9 cellular contexts compared by ENCODE assay signal in the genomic region with DNA sequence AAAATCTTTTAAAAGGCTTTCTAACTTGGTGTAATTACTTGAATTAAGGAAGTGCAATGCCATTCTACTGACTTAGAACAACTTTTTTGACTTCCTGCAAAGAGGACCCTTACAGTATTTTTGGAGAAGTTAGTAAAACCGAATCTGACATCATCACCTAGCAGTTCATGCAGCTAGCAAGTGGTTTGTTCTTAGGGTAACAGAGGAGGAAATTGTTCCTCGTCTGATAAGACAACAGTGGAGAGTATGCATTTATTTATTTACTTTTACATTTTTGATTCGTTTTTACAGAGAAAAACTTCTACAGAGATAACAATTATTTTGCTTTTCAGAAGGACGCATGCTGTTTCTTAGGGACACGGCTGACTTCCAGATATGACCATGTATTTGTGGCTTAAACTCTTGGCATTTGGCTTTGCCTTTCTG. TPM values are rescaled to one million over a fixed set of nuclear protein-coding genes. Genes with fewer than 3 reads are reported as not detected.
A peak's percentile ranks its signal among the peaks of the same experiment; 100 is the strongest.
DNase-seq lines count a peak whose midpoint lies in the region; ATAC-seq, FAIRE-seq and TF ChIP-seq lines count a peak whose summit lies in the region.
"Had no signal": no experiment of that assay in that cellular context is flagged by ENCODE, and none has a peak within 500 bp of the region (broad histone marks: within the 10 kb centered on the region; RNA-seq: fewer than 3 reads in every experiment).

A gene with protein sequence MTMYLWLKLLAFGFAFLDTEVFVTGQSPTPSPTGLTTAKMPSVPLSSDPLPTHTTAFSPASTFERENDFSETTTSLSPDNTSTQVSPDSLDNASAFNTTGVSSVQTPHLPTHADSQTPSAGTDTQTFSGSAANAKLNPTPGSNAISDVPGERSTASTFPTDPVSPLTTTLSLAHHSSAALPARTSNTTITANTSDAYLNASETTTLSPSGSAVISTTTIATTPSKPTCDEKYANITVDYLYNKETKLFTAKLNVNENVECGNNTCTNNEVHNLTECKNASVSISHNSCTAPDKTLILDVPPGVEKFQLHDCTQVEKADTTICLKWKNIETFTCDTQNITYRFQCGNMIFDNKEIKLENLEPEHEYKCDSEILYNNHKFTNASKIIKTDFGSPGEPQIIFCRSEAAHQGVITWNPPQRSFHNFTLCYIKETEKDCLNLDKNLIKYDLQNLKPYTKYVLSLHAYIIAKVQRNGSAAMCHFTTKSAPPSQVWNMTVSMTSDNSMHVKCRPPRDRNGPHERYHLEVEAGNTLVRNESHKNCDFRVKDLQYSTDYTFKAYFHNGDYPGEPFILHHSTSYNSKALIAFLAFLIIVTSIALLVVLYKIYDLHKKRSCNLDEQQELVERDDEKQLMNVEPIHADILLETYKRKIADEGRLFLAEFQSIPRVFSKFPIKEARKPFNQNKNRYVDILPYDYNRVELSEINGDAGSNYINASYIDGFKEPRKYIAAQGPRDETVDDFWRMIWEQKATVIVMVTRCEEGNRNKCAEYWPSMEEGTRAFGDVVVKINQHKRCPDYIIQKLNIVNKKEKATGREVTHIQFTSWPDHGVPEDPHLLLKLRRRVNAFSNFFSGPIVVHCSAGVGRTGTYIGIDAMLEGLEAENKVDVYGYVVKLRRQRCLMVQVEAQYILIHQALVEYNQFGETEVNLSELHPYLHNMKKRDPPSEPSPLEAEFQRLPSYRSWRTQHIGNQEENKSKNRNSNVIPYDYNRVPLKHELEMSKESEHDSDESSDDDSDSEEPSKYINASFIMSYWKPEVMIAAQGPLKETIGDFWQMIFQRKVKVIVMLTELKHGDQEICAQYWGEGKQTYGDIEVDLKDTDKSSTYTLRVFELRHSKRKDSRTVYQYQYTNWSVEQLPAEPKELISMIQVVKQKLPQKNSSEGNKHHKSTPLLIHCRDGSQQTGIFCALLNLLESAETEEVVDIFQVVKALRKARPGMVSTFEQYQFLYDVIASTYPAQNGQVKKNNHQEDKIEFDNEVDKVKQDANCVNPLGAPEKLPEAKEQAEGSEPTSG (N-terminal part only) (plus strand): TSS at position 147 of the 426 bp plus-strand sequence. CDS start 229 bp downstream, at position 376.

- BruUV-seq in Calu3 (replicated peaks; lab: Mats Ljungman, UMichigan): no TSS peak

- DNase-seq in GM13976 (ENCODE audit: low spot score): peak; percentile 18
- DNase-seq in KBM-7: peak; percentile 92
- DNase-seq in central memory CD4-positive, alpha-beta T cell: peak; percentile 57
- DNase-seq in type B pancreatic cell (ENCODE audit: extremely low spot score, unreplicated experiment): no peak
- DNase-seq in urothelium cell line (ENCODE audit: low spot score): no peak
- DNase-seq in Calu3: no peak

- H3K4me3 Mint-ChIP-seq in type B pancreatic cell (no peak within 1 kb of the TSS), Calu3 (ENCODE audit: low read depth, unreplicated experiment) (no peak within 1 kb of the TSS)

- intact Hi-C loops in Calu3 (cut with micrococcal nuclease; ENCODE audit: unreplicated experiment): no loop called here

- H3K4me1 Mint-ChIP-seq in type B pancreatic cell (ENCODE audit: unreplicated experiment): no peaks in the 10 kb centered on the region
- H3K4me1 Mint-ChIP-seq in Calu3 (ENCODE audit: low read depth, unreplicated experiment): no peaks in the 10 kb centered on the region

- no peak within 1 kb of the TSS for H3K27ac ChIP-seq in skeletal muscle tissue (ENCODE audit: low read depth, low read length)
- H3K27ac ChIP-seq: epithelial cell of prostate had no signal

- TF ChIP-seq CTCF in GM13976 (IDR thresholded peaks at IDR 0.05; ENCODE audit: borderline replicate concordance, control extremely low read depth, extremely low read depth, insufficient read depth, missing control alignments) (no peak), type B pancreatic cell (conservative IDR thresholded peaks at IDR 0.05) (no peak), Calu3 (IDR thresholded peaks at IDR 0.05; ENCODE audit: unreplicated experiment) (no peak)

- FAIRE-seq in urothelium cell line (lab: Jason Lieb, UNC): no peak

- H3K4me3 ChIP-seq in skeletal muscle tissue (ENCODE audit: low read length in 3 of 3): no peak within 1 kb of the TSS

- H3K27me3 Mint-ChIP-seq in type B pancreatic cell: no peaks in the 10 kb centered on the region
- no peaks in the 10 kb centered on the region for H3K27me3 Mint-ChIP-seq in Calu3 (ENCODE audit: unreplicated experiment)

- H3K27ac Mint-ChIP-seq in type B pancreatic cell (no peak within 1 kb of the TSS), Calu3 (ENCODE audit: unreplicated experiment) (no peak within 1 kb of the TSS)

- H3K36me3 ChIP-seq in skeletal muscle tissue (ENCODE audit: control insufficient read depth in 3 of 3, insufficient read depth in 3 of 3, low read length in 3 of 3): no peaks in the 10 kb centered on the region

- H3K4me1 ChIP-seq in skeletal muscle tissue (ENCODE audit: control insufficient read depth in 3 of 3, insufficient read depth in 3 of 3, low read length in 3 of 3): no peaks in the 10 kb centered on the region

- ATAC-seq in GM21528 (IDR thresholded peaks at IDR 0.05; ENCODE audit: low FRiP score, unreplicated experiment): peak; percentile 79

- H3K36me3 Mint-ChIP-seq in type B pancreatic cell (no peaks in the 10 kb centered on the region), Calu3 (ENCODE audit: insufficient read depth, unreplicated experiment) (no peaks in the 10 kb centered on the region)

- H3K9me3 Mint-ChIP-seq in type B pancreatic cell (no peaks in the 10 kb centered on the region), Calu3 (ENCODE audit: low read depth, unreplicated experiment) (no peaks in the 10 kb centered on the region)

- peak within 1 kb of the TSS in 2 of 3 donors; percentile 10 to 23 for H3K9ac ChIP-seq in skeletal muscle tissue (ENCODE audit: low read depth in 1 of 3, low read length in 3 of 3)

- in situ Hi-C loops in GM13976 (cut with MboI; ENCODE audit: low sequenced_read_pairs, unreplicated experiment): loop anchor here (25.0 kb wide), 1 partner anchor 477 kb away; a partner anchor contains a TSS
- in situ Hi-C loops in KBM-7 (cut with MboI; ENCODE audit: low pct_unique_long_range_greater_than_20kb, low sequenced_read_pairs): no loop called here

- CTCF ChIA-PET in Calu3 (lab: Charles Lee): no interaction called here

- no peaks in the 10 kb centered on the region for H3K27me3 ChIP-seq in skeletal muscle tissue (ENCODE audit: control insufficient read depth in 3 of 3, insufficient read depth in 3 of 3, low read length in 3 of 3)

- H3K9me3 ChIP-seq in skeletal muscle tissue (ENCODE audit: control insufficient read depth in 3 of 3, low read length in 3 of 3): no peaks in the 10 kb centered on the region

RNA-seq across cellular contexts. Expression of the gene that starts here (rescaled TPM):
- 15.7 TPM for total RNA-seq in skeletal muscle tissue
- not detected in 2 replicates for total RNA-seq in type B pancreatic cell (ENCODE audit: low replicate concordance)
- total RNA-seq in Calu3 (2022): not detected in 2 replicates

Comparison
In these comparisons a context has a peak if more than half of its experiments do, and no peak if none do; other contexts are left out.
1. RNA of the gene that starts here (total RNA-seq): 15.7 TPM in skeletal muscle tissue (single experiment); not detected in Calu3 and not detected in type B pancreatic cell; every median in the first group is over 10 times any median in the second.
2. DNase-seq: peak in GM13976 (single experiment), KBM-7 (single experiment) and central memory CD4-positive, alpha-beta T cell (single experiment); none in type B pancreatic cell (single experiment), urothelium cell line (single experiment) and Calu3 (single experiment).